ENCODE assay signal across 24 cellular contexts in genomic region chr1:213561870-213562269, GRCh38.
"Had no signal": no experiment of that assay in that cellular context is flagged by ENCODE, and none has a peak within 500 bp of the region (broad histone marks: within the 10 kb centered on the region; RNA-seq: fewer than 3 reads in every experiment).

No MANE protein-coding gene starts in this region.

- H3K27ac ChIP-seq: HL-60, PC-9, Peyer's patch, SJCRH30 had no signal

- H3K9me3 ChIP-seq: Peyer's patch had no signal

- FAIRE-seq: HTR-8/SVneo had no signal

- H3K4me1 ChIP-seq: Peyer's patch, SJCRH30 had no signal

- H3K27me3 ChIP-seq: Peyer's patch, SJCRH30 had no signal

- DNase-seq: KBM-7, MV-4-11, NCI-H1092, NCI-H1105 treated with DMSO at 0.1 percent for 48 hours, NCI-H1417 treated with DMSO at 0.1 percent for 48 hours, NCI-H146, NCI-H1694 treated with DMSO at 0.1 percent for 48 hours, NCI-H1930, NCI-H2081, NCI-H2107, NCI-H2227 treated with DMSO at 0.1 percent for 48 hours, NCI-H524, NCI-H69, NCI-H774, OCI-M1, PC-9, Peyer's patch, SHP77 treated with DMSO at 0.1 percent for 48 hours, SJCRH30, T-helper 1 cell had no signal

- H3K4me3 ChIP-seq: PC-9, Peyer's patch, SJCRH30 had no signal

- H3K36me3 ChIP-seq: Peyer's patch, SJCRH30 had no signal

- ATAC-seq: Right ventricle myocardium inferior, SK-N-SH treated with all-trans-retinoic acid at 6 μM for 48 hours had no signal

- H2AFZ ChIP-seq: PC-9 had no signal

- H3K4me2 ChIP-seq: PC-9 had no signal
